1 cellular context compared by ENCODE assay signal in genomic region chr9:251398-251797, GRCh38.
TF ChIP-seq lines count a peak whose summit lies in the region.

No MANE protein-coding gene starts in this region.

TF ChIP-seq in K562, 482 proteins besides CTCF, POLR2A, EP300 and RAD21 (continued from another document and continues in another):
- TF ChIP-seq ZNF407 (IDR thresholded peaks at IDR 0.05; ENCODE audit: low read depth) (no peak), KAT2B (IDR thresholded peaks at IDR 0.05; ENCODE audit: low read depth, low read length) (no peak), FOXK1 (CRISPR knock-in tag; IDR thresholded peaks at IDR 0.05; ENCODE audit: borderline replicate concordance) (no peak), NELFE (IDR thresholded peaks at IDR 0.05; ENCODE audit: insufficient read depth, insufficient read length) (no peak), ZNF24 (IDR thresholded peaks at IDR 0.05) (peak; percentile 60; the same call in 1 of the 2 replicates), DDX20 (tag; IDR thresholded peaks at IDR 0.05; ENCODE audit: low read depth) (no peak), MCM5 (IDR thresholded peaks at IDR 0.05; ENCODE audit: low read depth) (no peak), CREB3L1 (IDR thresholded peaks at IDR 0.05; ENCODE audit: borderline replicate concordance, low read depth) (no peak), CEBPG (CRISPR knock-in tag; IDR thresholded peaks at IDR 0.05) (no peak), CEBPG (tag; conservative IDR thresholded peaks at IDR 0.05 in 1 of 2, IDR thresholded peaks at IDR 0.05 in 1 of 2) (no peak), RFX7 (CRISPR knock-in tag; IDR thresholded peaks at IDR 0.05) (no peak), NKRF (IDR thresholded peaks at IDR 0.05; ENCODE audit: borderline replicate concordance) (no peak), JUND (IDR thresholded peaks at IDR 0.05; ENCODE audit: borderline replicate concordance, low read depth, low read length) (no peak; the same call in 1 of the 2 replicates), JUND (tag; IDR thresholded peaks at IDR 0.05; ENCODE audit: borderline replicate concordance, low read depth, low read length) (no peak; the same call in 2 of the 3 replicates), TSC22D4 (tag; IDR thresholded peaks at IDR 0.05) (no peak), ATF3 (IDR thresholded peaks at IDR 0.05) (no peak), ATF3 (CRISPR knock-in tag; conservative IDR thresholded peaks at IDR 0.05) (no peak), HMBOX1 (IDR thresholded peaks at IDR 0.05) (peak; percentile 93), ZNF551 (CRISPR knock-in tag; IDR thresholded peaks at IDR 0.05) (no peak), NR0B1 (IDR thresholded peaks at IDR 0.05; ENCODE audit: partially characterized antibody) (no peak), SMAD3 (CRISPR knock-in tag; conservative IDR thresholded peaks at IDR 0.05) (no peak), ZNF146 (CRISPR knock-in tag; IDR thresholded peaks at IDR 0.05; ENCODE audit: unreplicated experiment) (no peak), USF2 (CRISPR knock-in tag; IDR thresholded peaks at IDR 0.05) (no peak), E2F1 (CRISPR knock-in tag; IDR thresholded peaks at IDR 0.05) (no peak), ATF1 (CRISPR knock-in tag; IDR thresholded peaks at IDR 0.05) (no peak), ATF1 (tag; IDR thresholded peaks at IDR 0.05) (no peak), ZBTB49 (CRISPR knock-in tag; IDR thresholded peaks at IDR 0.05; ENCODE audit: borderline replicate concordance) (no peak), ZFP1 (CRISPR knock-in tag; IDR thresholded peaks at IDR 0.05) (no peak), TFAP4 (CRISPR knock-in tag; IDR thresholded peaks at IDR 0.05; ENCODE audit: borderline replicate concordance) (no peak), KDM5B (IDR thresholded peaks at IDR 0.05; ENCODE audit: insufficient replicate concordance, low read depth, low read length) (no peak), GTF2B (IDR thresholded peaks at IDR 0.05; ENCODE audit: extremely low read depth, insufficient read length) (no peak), TCF7 (IDR thresholded peaks at IDR 0.05; ENCODE audit: borderline replicate concordance) (no peak), RBM22 (IDR thresholded peaks at IDR 0.05; ENCODE audit: low read depth, low read length, poor library complexity, severe bottlenecking) (no peak)
